In genomic region chr6:33355860-33356259, GRCh38 we compare ENCODE assay signal across 1 cellular context.
TF ChIP-seq lines count a peak whose summit lies in the region.

No MANE protein-coding gene starts in this region.

TF ChIP-seq in K562, 482 proteins besides CTCF, POLR2A, EP300 and RAD21:
- TF ChIP-seq ZBTB33 (CRISPR knock-in tag; IDR thresholded peaks at IDR 0.05) (peak; percentile 53; the same call in 1 of the 2 replicates), E2F6 (IDR thresholded peaks at IDR 0.05; ENCODE audit: borderline replicate concordance in 1 of 2, extremely low read depth in 1 of 2, insufficient read depth in 1 of 2, insufficient read length in 1 of 2, low read depth in 1 of 2, low read length in 1 of 2, poor library complexity in 1 of 2, severe bottlenecking in 1 of 2) (peak in 1 of 2 experiments; percentile 64)
TF ChIP-seq in K562: peak in this region for 2; not testable (repeated sequence) for 480.
